Comparison of ENCODE assay signal across 21 cellular contexts in the genomic region with DNA sequence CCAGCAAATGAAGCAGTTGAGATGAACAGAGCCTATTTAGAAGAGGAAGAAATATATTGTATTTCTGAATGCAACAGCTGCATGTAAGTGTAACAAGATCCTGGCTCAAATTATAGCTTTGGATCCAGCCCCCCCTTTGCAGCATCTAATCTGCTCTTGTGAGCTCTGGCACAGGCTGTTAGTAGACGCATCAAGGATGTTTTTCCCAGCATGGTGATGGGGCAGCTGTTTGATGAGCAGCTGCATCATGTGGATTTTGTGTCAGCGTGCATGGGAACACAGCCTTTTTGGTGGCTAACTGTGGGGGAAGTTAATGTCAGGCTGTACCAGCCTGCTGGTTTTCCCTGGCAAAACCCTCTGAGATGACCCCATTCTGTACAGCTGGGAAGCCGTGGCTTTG.
DNase-seq lines count a peak whose midpoint lies in the region; ATAC-seq and TF ChIP-seq lines count a peak whose summit lies in the region.
"Had no signal": no experiment of that assay in that cellular context is flagged by ENCODE, and none has a peak within 500 bp of the region (broad histone marks: within the 10 kb centered on the region; RNA-seq: fewer than 3 reads in every experiment).

No MANE protein-coding gene starts in this region.

- H3K36me3 Mint-ChIP-seq in immature natural killer cell, result no peaks in the 10 kb centered on the region
- H3K36me3 Mint-ChIP-seq: CD4-positive, CD25-positive, alpha-beta regulatory T cell; stimulated activated memory B cell treated with anti-CD40 and anti-IgM and Interleukin-4, amounts not matched to agents 10 μg/mL and 1 μg/mL and 100 μg/mL, for 72 hours had no signal

- DNase-seq in DMS79 treated with DMSO at 0.1 percent for 48 hours (lab: John Stamatoyannopoulos, UW), result peak; percentile 19
- DNase-seq in NCI-H2196 treated with DMSO at 0.1 percent for 48 hours (lab: John Stamatoyannopoulos, UW; ENCODE audit: unreplicated experiment), result peak; percentile 1
- peak; percentile 82 for DNase-seq in middle frontal gyrus (ENCODE audit: extremely low spot score, low spot score)
- no peak for DNase-seq in GM13977 (ENCODE audit: low spot score)
- no peak for DNase-seq in immature natural killer cell
- no peak for DNase-seq in activated CD8-positive, alpha-beta memory T cell treated with anti-CD3 and anti-CD28 coated beads for 24 hours
- DNase-seq: ACHN; activated CD4-positive, alpha-beta T cell treated with anti-CD3 and anti-CD28 coated beads for 48 hours; activated CD8-positive, alpha-beta memory T cell treated with anti-CD3 and anti-CD28 coated beads, Interleukin-2, amount 50 U/mL, for 4 hours; activated gamma-delta T cell; CD4-positive, CD25-positive, alpha-beta regulatory T cell; DMS53; gastrocnemius medialis; left ventricle myocardium superior; MV-4-11; thyroid gland had no signal

- H3K27ac Mint-ChIP-seq in immature natural killer cell, result no peak overlapping the region
- H3K27ac Mint-ChIP-seq: CD4-positive, CD25-positive, alpha-beta regulatory T cell; stimulated activated memory B cell treated with anti-CD40 and anti-IgM and Interleukin-4, amounts not matched to agents 10 μg/mL and 1 μg/mL and 100 μg/mL, for 72 hours had no signal

- H3K27ac ChIP-seq in angular gyrus (ENCODE audit: low read depth, low read length), result peak overlapping the region; percentile 99
- H3K27ac ChIP-seq: gastrocnemius medialis, thyroid gland had no signal

- no peaks in the 10 kb centered on the region for H3K4me1 Mint-ChIP-seq in immature natural killer cell
- H3K4me1 Mint-ChIP-seq: CD4-positive, CD25-positive, alpha-beta regulatory T cell; stimulated activated memory B cell treated with anti-CD40 and anti-IgM and Interleukin-4, amounts not matched to agents 10 μg/mL and 1 μg/mL and 100 μg/mL, for 72 hours had no signal

- H3K27me3 Mint-ChIP-seq in immature natural killer cell (ENCODE audit: low read depth in 3 of 3), result peaks cover 3 to 7% (median 3%) of the 10 kb centered on the region in 3 donors
- H3K27me3 Mint-ChIP-seq: CD4-positive, CD25-positive, alpha-beta regulatory T cell; stimulated activated memory B cell treated with anti-CD40 and anti-IgM and Interleukin-4, amounts not matched to agents 10 μg/mL and 1 μg/mL and 100 μg/mL, for 72 hours had no signal

- in situ Hi-C loops in GM13977 (cut with MboI; ENCODE audit: low pct_unique_long_range_greater_than_20kb, low sequenced_read_pairs, unreplicated experiment), result no loop called here

- H3K9me3 Mint-ChIP-seq in immature natural killer cell, result no peaks in the 10 kb centered on the region

- no peak for TF ChIP-seq CTCF in GM13977 (IDR thresholded peaks at IDR 0.05; ENCODE audit: extremely low read depth, insufficient read depth, missing control alignments)

- no peak for ATAC-seq in GM19467 (IDR thresholded peaks at IDR 0.05; ENCODE audit: unreplicated experiment)
- ATAC-seq: gastrocnemius medialis; K562; left ventricle myocardium superior; sciatic nerve; stimulated activated memory B cell treated with anti-CD40 and anti-IgM and Interleukin-4, amounts not matched to agents 10 μg/mL and 1 μg/mL and 100 μg/mL, for 72 hours had no signal

- no peak overlapping the region for H3K4me3 Mint-ChIP-seq in immature natural killer cell
- H3K4me3 Mint-ChIP-seq: CD4-positive, CD25-positive, alpha-beta regulatory T cell; stimulated activated memory B cell treated with anti-CD40 and anti-IgM and Interleukin-4, amounts not matched to agents 10 μg/mL and 1 μg/mL and 100 μg/mL, for 72 hours had no signal

Comparison
In these comparisons a context has a peak if more than half of its experiments do, and no peak if none do; other contexts are left out.
1. DNase-seq: peak in DMS79 treated with DMSO at 0.1 percent for 48 hours (single experiment), NCI-H2196 treated with DMSO at 0.1 percent for 48 hours (single experiment) and middle frontal gyrus (single experiment); none in GM13977 (single experiment), immature natural killer cell (0 of 3) and activated CD8-positive, alpha-beta memory T cell treated with anti-CD3 and anti-CD28 coated beads for 24 hours (single experiment).